Comparison of ENCODE assay signal across 8 cellular contexts in genomic region chr12:48681416-48681737, GRCh38. TPM values are rescaled to one million over a fixed set of nuclear protein-coding genes. Genes with fewer than 3 reads are reported as not detected.
DNase-seq lines count a peak whose midpoint lies in the region; ATAC-seq and TF ChIP-seq lines count a peak whose summit lies in the region.

No MANE protein-coding gene starts in this region.

- CTCF ChIA-PET in HCT116 (lab: Charles Lee), result interaction anchor here (1.1 kb wide), 1 partner anchor 113 kb away, joined by 3 read pairs; no protein-coding TSS in a partner anchor

- H3K27ac ChIP-seq in HCT116 (ENCODE audit: low read depth, low read length) (peak overlapping the region; percentile 82), right atrium auricular region (peak overlapping the region; percentile 90 to 96)

- no peak for TF ChIP-seq RAD21 in HCT116 (IDR thresholded peaks at IDR 0.05; ENCODE audit: low read depth)

- H3K27me3 ChIP-seq in HCT116 (ENCODE audit: insufficient read depth, low read length), result no peaks in the 10 kb centered on the region
- no peaks in the 10 kb centered on the region for H3K27me3 ChIP-seq in right atrium auricular region
- H3K27me3 ChIP-seq in skeletal muscle satellite cell (ENCODE audit: control insufficient read depth, insufficient read depth, low read length), result no peaks in the 10 kb centered on the region

- no peak for TF ChIP-seq CTCF in HCT116 (IDR thresholded peaks at IDR 0.05 in 2 of 3, conservative IDR thresholded peaks at IDR 0.05 in 1 of 3; ENCODE audit: borderline replicate concordance in 1 of 3, insufficient read depth in 1 of 3, low read depth in 2 of 3, low read length in 2 of 3)
- no peak for TF ChIP-seq CTCF in right atrium auricular region (IDR thresholded peaks at IDR 0.05)

- H4K20me1 ChIP-seq in HCT116 (ENCODE audit: insufficient read depth), result peaks cover 11% of the 10 kb centered on the region; the same call in 1 of the 2 replicates

- no peak for TF ChIP-seq POLR2A in HCT116 (IDR thresholded peaks at IDR 0.05; ENCODE audit: borderline replicate concordance, extremely low read depth, insufficient read depth, insufficient read length)

- DNase-seq in AG20443 (ENCODE audit: low spot score) (peak; percentile 39), HCT116 (ENCODE audit: low read depth, low spot score) (no peak), right atrium auricular region (ENCODE audit: low spot score) (no peak), DMS53 treated with DMSO at 0.1 percent for 48 hours (lab: John Stamatoyannopoulos, UW; ENCODE audit: unreplicated experiment) (no peak), middle frontal gyrus (ENCODE audit: extremely low spot score, low spot score) (no peak)
- no peak for DNase-seq in activated T-cell treated with anti-CD3 and anti-CD28 coated beads, Interleukin-2, amount 50 U/mL, for 72 hours
- DNase-seq in activated CD8-positive, alpha-beta memory T cell treated with anti-CD3 and anti-CD28 coated beads, Interleukin-2, amount 50 U/mL, for 48 hours, result no peak

- intact Hi-C loops in HCT116 (cut with micrococcal nuclease), result loop anchor here (5.0 kb wide), 1 partner anchor 116 kb away; no protein-coding TSS in a partner anchor

- H3K9ac ChIP-seq in HCT116 (ENCODE audit: low read length), result peak overlapping the region; percentile 99
- H3K9ac ChIP-seq in skeletal muscle satellite cell (ENCODE audit: low read depth, low read length), result peak overlapping the region; percentile 91

- H3K9me3 ChIP-seq in HCT116 (ENCODE audit: control insufficient read depth in 1 of 2, insufficient read depth in 1 of 2, low read depth in 1 of 2, low read length in 2 of 2) (no peaks in the 10 kb centered on the region), right atrium auricular region (no peaks in the 10 kb centered on the region), skeletal muscle satellite cell (replicated peaks; ENCODE audit: low read length) (no peaks in the 10 kb centered on the region)

- H3K4me3 Mint-ChIP-seq in activated T-cell treated with anti-CD3 and anti-CD28 coated beads, Interleukin-2, amount 50 U/mL, for 72 hours, result peak overlapping the region; percentile 91 to 97

- H3K4me1 ChIP-seq in HCT116 (ENCODE audit: control insufficient read depth in 1 of 2, insufficient read depth in 2 of 2, low read length in 2 of 2) (peaks cover 7 to 22% of the 10 kb centered on the region in 2 experiments), right atrium auricular region (peaks cover 0 to 45% of the 10 kb centered on the region in 2 donors), skeletal muscle satellite cell (ENCODE audit: control insufficient read depth, insufficient read depth, low read length) (peaks cover 33% of the 10 kb centered on the region)

- H2AFZ ChIP-seq in HCT116 (ENCODE audit: low read depth, low read length, poor library complexity, severe bottlenecking), result no peak overlapping the region

- peaks cover 18 to 24% of the 10 kb centered on the region in 2 donors for H3K36me3 Mint-ChIP-seq in activated T-cell treated with anti-CD3 and anti-CD28 coated beads, Interleukin-2, amount 50 U/mL, for 72 hours (ENCODE audit: insufficient read depth in 2 of 2)

- no peak; the same call in 1 of the 2 replicates for ATAC-seq in HCT116
- ATAC-seq in activated T-cell treated with anti-CD3 and anti-CD28 coated beads, Interleukin-2, amount 50 U/mL, for 72 hours (replicated peaks in 1 of 2), result no peak

- no peaks in the 10 kb centered on the region for H3K27me3 Mint-ChIP-seq in activated T-cell treated with anti-CD3 and anti-CD28 coated beads, Interleukin-2, amount 50 U/mL, for 72 hours (ENCODE audit: low read depth)

- RAD21 ChIA-PET in HCT116 (lab: Charles Lee; ENCODE audit: low non-redundant PET in 1 of 2, low total read pairs in 2 of 2, uncharacterized antibody in 2 of 2, unreplicated experiment in 2 of 2), result interaction anchor here in 1 of 2 experiments (0.6 kb wide), 1 partner anchor 582 kb away, joined by 3 read pairs; no protein-coding TSS in a partner anchor

- peak overlapping the region; percentile 98 to 99 for H3K4me3 ChIP-seq in HCT116 (replicated peaks in 1 of 2; ENCODE audit: low read depth in 1 of 2, low read length in 2 of 2)
- peak overlapping the region; percentile 92 to 99 for H3K4me3 ChIP-seq in right atrium auricular region
- H3K4me3 ChIP-seq in skeletal muscle satellite cell (ENCODE audit: low read length), result peak overlapping the region; percentile 91

- H3K27ac Mint-ChIP-seq in activated T-cell treated with anti-CD3 and anti-CD28 coated beads, Interleukin-2, amount 50 U/mL, for 72 hours, result peak overlapping the region; percentile 94

- BruUV-seq in HCT116 (replicated peaks; lab: Mats Ljungman, UMichigan), result TSS peak; percentile 46

- no peaks in the 10 kb centered on the region for H3K9me3 Mint-ChIP-seq in activated T-cell treated with anti-CD3 and anti-CD28 coated beads, Interleukin-2, amount 50 U/mL, for 72 hours

- H3K4me1 Mint-ChIP-seq in activated T-cell treated with anti-CD3 and anti-CD28 coated beads, Interleukin-2, amount 50 U/mL, for 72 hours (ENCODE audit: low read depth), result peaks cover 60% of the 10 kb centered on the region

- H3K36me3 ChIP-seq in HCT116 (ENCODE audit: control insufficient read depth in 1 of 2, insufficient read depth in 2 of 2, low read length in 2 of 2) (peaks cover 23 to 37% of the 10 kb centered on the region in 2 experiments), right atrium auricular region (peaks cover 37% of the 10 kb centered on the region), skeletal muscle satellite cell (ENCODE audit: insufficient read depth, low read length) (peaks cover 30% of the 10 kb centered on the region)

- peaks cover 56% of the 10 kb centered on the region for H3K79me2 ChIP-seq in HCT116 (ENCODE audit: insufficient read depth, low read length)

- peak overlapping the region; percentile 96 for H3K4me2 ChIP-seq in HCT116 (ENCODE audit: low read length)
- H3K4me2 ChIP-seq in skeletal muscle satellite cell (ENCODE audit: low read length), result peak overlapping the region; percentile 90

- POLR2A ChIA-PET in HCT116 (lab: Charles Lee), result interaction anchor here (1.2 to 1.5 kb wide), 2 partner anchors 9 to 36 kb away, joined by 3 to 16 read pairs; no protein-coding TSS in a partner anchor

- H3K9me2 ChIP-seq in HCT116 (ENCODE audit: insufficient read depth), result no peaks in the 10 kb centered on the region

TF ChIP-seq in HCT116, 20 proteins besides CTCF, POLR2A, EP300 and RAD21:
- no peak for TF ChIP-seq CBX3 (IDR thresholded peaks at IDR 0.05; ENCODE audit: low read depth)
- no peak for TF ChIP-seq SP1 (IDR thresholded peaks at IDR 0.05; ENCODE audit: low read depth)
- no peak for TF ChIP-seq EGR1 (IDR thresholded peaks at IDR 0.05; ENCODE audit: low read depth)

RNA-seq across cellular contexts. Expression of gene KANSL2, which starts 0.7 kb away (rescaled TPM):
- total RNA-seq in HCT116 (2021; ENCODE audit: unreplicated experiment), result 41.6 TPM
- 24.2 and 27.4 TPM in 2 replicates for polyA plus RNA-seq in HCT116 (2012)
- 100 to 1,000 TPM in 1 of 2 donors, 10 to 100 TPM in 1; 74.2 to 101 TPM for total RNA-seq in activated T-cell treated with anti-CD3 and anti-CD28 coated beads, Interleukin-2, amount 50 U/mL, for 72 hours
- 10 to 100 TPM; 17.4 to 38.4 TPM for total RNA-seq in right atrium auricular region
- 45.4 and 50.7 TPM in 2 replicates for total RNA-seq in skeletal muscle satellite cell (2012; rRNA removed)

RNA-seq across cellular contexts. Expression of gene CCNT1, which starts 35.1 kb away (rescaled TPM):
- total RNA-seq in HCT116 (2021; ENCODE audit: unreplicated experiment), result 69.4 TPM
- polyA plus RNA-seq in HCT116 (2012), result 23.8 and 25.7 TPM in 2 replicates
- 100 to 1,000 TPM in 1 of 2 donors, 10 to 100 TPM in 1; 96.6 to 102 TPM for total RNA-seq in activated T-cell treated with anti-CD3 and anti-CD28 coated beads, Interleukin-2, amount 50 U/mL, for 72 hours
- 10 to 100 TPM; 12.5 to 16.2 TPM for total RNA-seq in right atrium auricular region
- total RNA-seq in skeletal muscle satellite cell (2012; rRNA removed), result 25.8 and 27.1 TPM in 2 replicates
